8 cellular contexts compared by ENCODE assay signal in genomic region chr20:35992713-35993335, GRCh38. TPM values are rescaled to one million over a fixed set of nuclear protein-coding genes. Genes with fewer than 3 reads are reported as not detected.
A peak's percentile ranks its signal among the peaks of the same experiment; 100 is the strongest.
DNase-seq lines count a peak whose midpoint lies in the region; ATAC-seq and TF ChIP-seq lines count a peak whose summit lies in the region.

No MANE protein-coding gene starts in this region.

- H3K36me3 ChIP-seq in MM.1S (replicated peaks; ENCODE audit: insufficient read depth, low read length) (no peaks in the 10 kb centered on the region), SJSA1 (no peaks in the 10 kb centered on the region), parathyroid adenoma (ENCODE audit: control insufficient read depth, insufficient read depth, low read length) (no peaks in the 10 kb centered on the region)

- H3K4me3 ChIP-seq in MM.1S (ENCODE audit: low read length) (no peak overlapping the region), SJSA1 (no peak overlapping the region), parathyroid adenoma (ENCODE audit: low read depth, low read length) (no peak overlapping the region)

- H3K4me1 Mint-ChIP-seq in glutamatergic neuron (ENCODE audit: low read depth, unreplicated experiment), result peaks cover 11% of the 10 kb centered on the region

- no peaks in the 10 kb centered on the region for H3F3A ChIP-seq in MM.1S (ENCODE audit: insufficient read depth, low read length)

- no peaks in the 10 kb centered on the region for H3K9me3 Mint-ChIP-seq in activated naive CD4-positive, alpha-beta T cell treated with anti-CD3 and anti-CD28 coated beads, Interleukin-2, amount 50 U/mL, for 72 hours
- no peaks in the 10 kb centered on the region for H3K9me3 Mint-ChIP-seq in glutamatergic neuron (ENCODE audit: unreplicated experiment)

- ATAC-seq in activated naive CD4-positive, alpha-beta T cell treated with anti-CD3 and anti-CD28 coated beads, Interleukin-2, amount 50 U/mL, for 72 hours, result peak; percentile 83 to 84
- ATAC-seq in GM19395 (IDR thresholded peaks at IDR 0.05; ENCODE audit: unreplicated experiment), result no peak
- no peak for ATAC-seq in HG03520 (IDR thresholded peaks at IDR 0.05; ENCODE audit: unreplicated experiment)

- no peaks in the 10 kb centered on the region for H3K4me1 ChIP-seq in MM.1S (ENCODE audit: low read length)
- H3K4me1 ChIP-seq in SJSA1 (replicated peaks), result no peaks in the 10 kb centered on the region
- peaks cover 2% of the 10 kb centered on the region for H3K4me1 ChIP-seq in parathyroid adenoma

- H3K27me3 Mint-ChIP-seq in glutamatergic neuron (ENCODE audit: unreplicated experiment), result peaks cover 7% of the 10 kb centered on the region

- H3K4me2 ChIP-seq in MM.1S (ENCODE audit: low read depth, low read length) (peak overlapping the region; percentile 52; the same call in 1 of the 2 replicates), parathyroid adenoma (ENCODE audit: low read length) (no peak overlapping the region)

- H3K79me2 ChIP-seq in MM.1S (ENCODE audit: low read length), result no peaks in the 10 kb centered on the region
- no peaks in the 10 kb centered on the region for H3K79me2 ChIP-seq in parathyroid adenoma

- H3K36me3 Mint-ChIP-seq in activated naive CD4-positive, alpha-beta T cell treated with anti-CD3 and anti-CD28 coated beads, Interleukin-2, amount 50 U/mL, for 72 hours, result no peaks in the 10 kb centered on the region
- H3K36me3 Mint-ChIP-seq in glutamatergic neuron (ENCODE audit: unreplicated experiment), result no peaks in the 10 kb centered on the region

- H3K9ac ChIP-seq in MM.1S (ENCODE audit: low read length) (no peak overlapping the region), parathyroid adenoma (no peak overlapping the region)

- no peaks in the 10 kb centered on the region for H3K9me3 ChIP-seq in MM.1S (replicated peaks; ENCODE audit: insufficient read depth, low read length)
- H3K9me3 ChIP-seq in SJSA1 (replicated peaks), result no peaks in the 10 kb centered on the region
- no peaks in the 10 kb centered on the region for H3K9me3 ChIP-seq in parathyroid adenoma (ENCODE audit: control insufficient read depth, low read length)

- no peak overlapping the region for H3K4me3 Mint-ChIP-seq in glutamatergic neuron (ENCODE audit: unreplicated experiment)

- H3K9me2 ChIP-seq in MM.1S (replicated peaks; ENCODE audit: insufficient read depth, low read length), result no peaks in the 10 kb centered on the region

- no peak overlapping the region for H3K27ac ChIP-seq in MM.1S (ENCODE audit: low read length)
- H3K27ac ChIP-seq in SJSA1, result no peak overlapping the region
- H3K27ac ChIP-seq in parathyroid adenoma, result no peak overlapping the region

- H3K27ac Mint-ChIP-seq in activated naive CD4-positive, alpha-beta T cell treated with anti-CD3 and anti-CD28 coated beads, Interleukin-2, amount 50 U/mL, for 72 hours, result no peak overlapping the region
- no peak overlapping the region for H3K27ac Mint-ChIP-seq in glutamatergic neuron (ENCODE audit: unreplicated experiment)

- no peaks in the 10 kb centered on the region for H4K20me1 ChIP-seq in MM.1S (ENCODE audit: insufficient read depth, low read length)

- peak; percentile 73 for DNase-seq in EH (ENCODE audit: low read depth)
- DNase-seq in MM.1S, result peak; percentile 74
- DNase-seq in SJSA1 (ENCODE audit: low read depth in 1 of 2, low spot score in 2 of 2), result peak; percentile 51 to 61
- peak in 1 of 2 donors; percentile 43 for DNase-seq in activated naive CD4-positive, alpha-beta T cell treated with anti-CD3 and anti-CD28 coated beads, Interleukin-2, amount 50 U/mL, for 72 hours (ENCODE audit: low spot score in 2 of 2)
- DNase-seq in glutamatergic neuron, result peak; percentile 34

- H2AFZ ChIP-seq in MM.1S (ENCODE audit: low read length), result 0 out of 2 replicates have a peak overlapping the region, but pooled peaks have one; percentile 52
- H2AFZ ChIP-seq in parathyroid adenoma, result peak overlapping the region; percentile 4

- 0 out of 2 replicates have a peak, but pooled peaks cover 4% of the 10 kb centered on the region for H3K27me3 ChIP-seq in MM.1S (replicated peaks; ENCODE audit: insufficient read depth, low read length)
- no peaks in the 10 kb centered on the region for H3K27me3 ChIP-seq in SJSA1 (replicated peaks)
- H3K27me3 ChIP-seq in parathyroid adenoma (ENCODE audit: control insufficient read depth, insufficient read depth, low read length), result no peaks in the 10 kb centered on the region

- peak; percentile 81 for TF ChIP-seq CTCF in MM.1S (IDR thresholded peaks at IDR 0.05; ENCODE audit: low read length)
- peak; percentile 93 for TF ChIP-seq CTCF in glutamatergic neuron (IDR thresholded peaks at IDR 0.05; ENCODE audit: partially characterized antibody, unreplicated experiment)
- peak; percentile 85 for TF ChIP-seq CTCF in parathyroid adenoma (IDR thresholded peaks at IDR 0.05)

RNA-seq across cellular contexts. Expression of gene CNBD2, which starts 24.4 kb away (rescaled TPM):
- total RNA-seq in SJSA1 (2014; rRNA removed; shearing (Covaris generic)), result 3.6 TPM in 2 replicates
- total RNA-seq in activated naive CD4-positive, alpha-beta T cell treated with anti-CD3 and anti-CD28 coated beads, Interleukin-2, amount 50 U/mL, for 72 hours, result 1 to 10 TPM; 5.0 to 8.6 TPM
- 4.7 TPM for total RNA-seq in glutamatergic neuron (ENCODE audit: unreplicated experiment)

RNA-seq across cellular contexts. Expression of gene SCAND1, which starts 38.5 kb away (rescaled TPM):
- 88.1 and 123 TPM in 2 replicates for total RNA-seq in SJSA1 (2014; rRNA removed; shearing (Covaris generic))
- total RNA-seq in activated naive CD4-positive, alpha-beta T cell treated with anti-CD3 and anti-CD28 coated beads, Interleukin-2, amount 50 U/mL, for 72 hours, result 10 to 100 TPM; 25.8 to 37.1 TPM
- 97.8 TPM for total RNA-seq in glutamatergic neuron (ENCODE audit: unreplicated experiment)

Comparison
In these comparisons a context has a peak if more than half of its experiments do, and no peak if none do; other contexts are left out.
1. ATAC-seq: peak in activated naive CD4-positive, alpha-beta T cell treated with anti-CD3 and anti-CD28 coated beads, Interleukin-2, amount 50 U/mL, for 72 hours (2 of 2); none in GM19395 (single experiment) and HG03520 (single experiment).
2. Peak in every context shown above with its lines, with median percentiles within 50 percentile points of each other: CTCF ChIP-seq.